Comparison of ENCODE assay signal across 26 cellular contexts in the genomic region with DNA sequence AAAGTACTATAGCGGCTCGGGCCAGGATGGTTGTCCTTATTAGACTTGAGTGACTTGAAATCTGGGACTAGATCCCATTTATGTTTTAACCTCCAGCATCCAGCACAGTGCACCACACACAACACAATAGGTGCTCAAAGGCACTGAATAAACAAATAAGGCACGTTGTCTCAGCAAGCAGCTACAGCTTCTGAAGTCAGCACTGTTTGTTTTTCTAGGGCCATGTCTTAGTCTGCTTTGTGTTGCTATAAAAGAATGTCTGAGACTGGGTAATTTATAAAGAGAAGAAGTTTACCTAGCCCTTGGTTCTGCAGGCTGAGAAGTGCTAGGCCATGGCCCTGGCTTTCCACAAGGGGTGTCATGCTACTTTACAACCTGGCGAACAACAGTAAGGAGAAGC.
DNase-seq lines count a peak whose midpoint lies in the region; TF ChIP-seq lines count a peak whose summit lies in the region.
"Had no signal": no experiment of that assay in that cellular context is flagged by ENCODE, and none has a peak within 500 bp of the region (broad histone marks: within the 10 kb centered on the region; RNA-seq: fewer than 3 reads in every experiment).

No MANE protein-coding gene starts in this region.

- peak overlapping the region; percentile 43 for H3K27ac Mint-ChIP-seq in progenitor cell of endocrine pancreas
- no peak overlapping the region for H3K27ac Mint-ChIP-seq in CD14-positive monocyte
- H3K27ac Mint-ChIP-seq: activated B cell treated with CpG ODN at 0.5 μM for 24 hours; activated naive CD4-positive, alpha-beta T cell treated with anti-CD3 and anti-CD28 coated beads for 36 hours had no signal

- intact Hi-C loops in CD14-positive monocyte (cut with micrococcal nuclease): no loop called here

- no peaks in the 10 kb centered on the region for H3K36me3 ChIP-seq in adipocyte (ENCODE audit: control insufficient read depth, insufficient read depth, low read length, severe bottlenecking)
- H3K36me3 ChIP-seq: BLaER1 treated with 17β-estradiol and CSF1 and Interleukin-3, amounts not matched to agents 10 nM and 100 nM; cardiac muscle cell; esophagus muscularis mucosa had no signal

- H3K4me3 Mint-ChIP-seq in progenitor cell of endocrine pancreas (ENCODE audit: low read depth): no peak overlapping the region
- no peak overlapping the region for H3K4me3 Mint-ChIP-seq in CD14-positive monocyte
- H3K4me3 Mint-ChIP-seq: activated B cell treated with CpG ODN at 0.5 μM for 24 hours; activated naive CD4-positive, alpha-beta T cell treated with anti-CD3 and anti-CD28 coated beads for 36 hours had no signal

- H3K4me1 Mint-ChIP-seq in progenitor cell of endocrine pancreas (ENCODE audit: low read depth) (peaks cover 8% of the 10 kb centered on the region), CD14-positive monocyte (peaks cover 21% of the 10 kb centered on the region)

- H3K27me3 ChIP-seq in adipocyte (replicated peaks; ENCODE audit: control insufficient read depth, insufficient read depth, low read length): no peaks in the 10 kb centered on the region
- H3K27me3 ChIP-seq: BLaER1 treated with 17β-estradiol and CSF1 and Interleukin-3, amounts not matched to agents 10 nM and 100 nM; cardiac muscle cell; esophagus muscularis mucosa; testis had no signal

- DNase-seq in H4 (ENCODE audit: low spot score): peak; percentile 34
- DNase-seq in NCI-H345 (lab: John Stamatoyannopoulos, UW): peak; percentile 57
- DNase-seq in adipocyte (ENCODE audit: low read depth): peak; percentile 22
- no peak for DNase-seq in progenitor cell of endocrine pancreas (ENCODE audit: low spot score, unreplicated experiment)
- DNase-seq in NCI-H187 (lab: John Stamatoyannopoulos, UW): no peak
- no peak for DNase-seq in CD14-positive monocyte (ENCODE audit: low spot score)
- DNase-seq in amygdala (lab: John Stamatoyannopoulos, UW): no peak
- DNase-seq: activated B cell treated with CpG ODN at 0.5 μM for 24 hours; activated CD4-positive, alpha-beta T cell treated with anti-CD3 and anti-CD28 coated beads, Interleukin-2, amount 50 U/mL, for 1 hour; activated naive CD4-positive, alpha-beta T cell treated with anti-CD3 and anti-CD28 coated beads for 36 hours; amniotic stem cell; Caco-2; cortex of kidney; left cardiac atrium; mesendoderm; MV-4-11; NCI-H1694 treated with DMSO at 0.1 percent for 48 hours; NCI-H446; psoas muscle; SHP77 treated with DMSO at 0.1 percent for 48 hours; stimulated activated naive CD8-positive, alpha-beta T cell treated with anti-CD3 and anti-CD28 coated beads, Interleukin-15, Interleukin-2, amounts not matched to agents 100 U/mL and 50 U/mL, for 24 hours; SW 1271; testis had no signal

- no peak overlapping the region for H3K4me3 ChIP-seq in adipocyte (ENCODE audit: low read length)
- H3K4me3 ChIP-seq: BLaER1 treated with 17β-estradiol and CSF1 and Interleukin-3, amounts not matched to agents 10 nM and 100 nM; cardiac muscle cell; esophagus muscularis mucosa; psoas muscle; testis had no signal

- H3K9ac ChIP-seq in adipocyte (ENCODE audit: low read length): no peak overlapping the region
- H3K9ac ChIP-seq: BLaER1 treated with 17β-estradiol and CSF1 and Interleukin-3, amounts not matched to agents 10 nM and 100 nM had no signal

- H3K9me3 Mint-ChIP-seq in progenitor cell of endocrine pancreas (ENCODE audit: low read depth) (no peaks in the 10 kb centered on the region), CD14-positive monocyte (peaks cover 0 to 3% (median 0%) of the 10 kb centered on the region in 7 donors)
- H3K9me3 Mint-ChIP-seq: activated B cell treated with CpG ODN at 0.5 μM for 24 hours; activated naive CD4-positive, alpha-beta T cell treated with anti-CD3 and anti-CD28 coated beads for 36 hours had no signal

- H3K9me3 ChIP-seq in adipocyte (ENCODE audit: control insufficient read depth, low read length): no peaks in the 10 kb centered on the region
- H3K9me3 ChIP-seq: Caco-2, psoas muscle, testis had no signal

- H3K4me1 ChIP-seq in adipocyte (ENCODE audit: control insufficient read depth, insufficient read depth, low read length): peaks cover 47% of the 10 kb centered on the region
- H3K4me1 ChIP-seq: Caco-2, esophagus muscularis mucosa, psoas muscle, testis had no signal

- H3K36me3 Mint-ChIP-seq in progenitor cell of endocrine pancreas (ENCODE audit: insufficient read depth) (no peaks in the 10 kb centered on the region), CD14-positive monocyte (no peaks in the 10 kb centered on the region)

- TF ChIP-seq CTCF in progenitor cell of endocrine pancreas (IDR thresholded peaks at IDR 0.05; ENCODE audit: unreplicated experiment): no peak
- TF ChIP-seq CTCF in CD14-positive monocyte (IDR thresholded peaks at IDR 0.05): no peak

- H3K27me3 Mint-ChIP-seq in progenitor cell of endocrine pancreas (peaks cover 13% of the 10 kb centered on the region), CD14-positive monocyte (ENCODE audit: low read depth in 3 of 3) (peaks cover 0 to 3% (median 2%) of the 10 kb centered on the region in 3 donors)

Comparison
In these comparisons a context has a peak if more than half of its experiments do, and no peak if none do; other contexts are left out.
1. DNase-seq: peak in H4 (single experiment), NCI-H345 (single experiment) and adipocyte (single experiment); none in progenitor cell of endocrine pancreas (single experiment), NCI-H187 (0 of 2), CD14-positive monocyte (single experiment) and amygdala (0 of 56).